Comparison of ENCODE assay signal across 16 cellular contexts in genomic region chr3:180959691-180960090, GRCh38. TPM values are rescaled to one million over a fixed set of nuclear protein-coding genes. Genes with fewer than 3 reads are reported as not detected.
A peak's percentile ranks its signal among the peaks of the same experiment; 100 is the strongest.
DNase-seq lines count a peak whose midpoint lies in the region; ATAC-seq and TF ChIP-seq lines count a peak whose summit lies in the region.
"Had no signal": no experiment of that assay in that cellular context is flagged by ENCODE, and none has a peak within 500 bp of the region (broad histone marks: within the 10 kb centered on the region; RNA-seq: fewer than 3 reads in every experiment).

No MANE protein-coding gene starts in this region.

- H3K27ac ChIP-seq in left lung = no peak overlapping the region
- no peak overlapping the region for H3K27ac ChIP-seq in esophagus squamous epithelium
- H3K27ac ChIP-seq: spleen had no signal

- TF ChIP-seq CTCF in left lung (IDR thresholded peaks at IDR 0.05) = no peak
- no peak for TF ChIP-seq CTCF in esophagus squamous epithelium (IDR thresholded peaks at IDR 0.05)

- H3K36me3 Mint-ChIP-seq in activated T-helper 1 cell treated with anti-CD3 and anti-CD28 coated beads, Interleukin-12 subunit alpha, Interleukin-12 subunit beta, Interleukin-2, Interleukin-4 antibody, amounts not matched to agents 30 ng/mL and 10 ng/mL and 1 ng/mL, durations not matched to agents 14 hours and 24 hours and 36 hours (ENCODE audit: low read depth) = peaks cover 52% of the 10 kb centered on the region

- WGBS in esophagus squamous epithelium, 2 donors = 71 to 85% methylated on average over 1 of the region's 1 CpG

- H3K36me3 ChIP-seq in left lung (peaks cover 0 to 90% of the 10 kb centered on the region in 2 donors), esophagus squamous epithelium (peaks cover 0 to 99% (median 13%) of the 10 kb centered on the region in 3 donors)

- intact Hi-C loops in activated T-helper 1 cell treated with anti-CD3 and anti-CD28 coated beads, Interleukin-12 subunit alpha, Interleukin-12 subunit beta, Interleukin-2, Interleukin-4 antibody, amounts not matched to agents 30 ng/mL and 10 ng/mL and 1 ng/mL, durations not matched to agents 14 hours and 24 hours and 36 hours (cut with micrococcal nuclease) = no loop called here
- intact Hi-C loops in left lung (cut with DNase I) (no loop called here), esophagus squamous epithelium (cut with DNase I) (no loop called here)

- in situ Hi-C loops in ACHN (cut with HindIII; ENCODE audit: low pct_ligation_motif_present, low pct_unique_long_range_greater_than_20kb, low sequenced_read_pairs) = no loop called here

- ATAC-seq in activated CD4-positive, CD25-positive, alpha-beta regulatory T cell treated with anti-CD3 and anti-CD28 coated beads, Interleukin-2, amount 50 U/mL, for 24 hours = peak; percentile 72 to 73
- peak; percentile 71 for ATAC-seq in GM18511 (IDR thresholded peaks at IDR 0.05; ENCODE audit: unreplicated experiment)
- ATAC-seq in HG02623 (IDR thresholded peaks at IDR 0.05; ENCODE audit: unreplicated experiment) = peak; percentile 50
- ATAC-seq in left lung = no peak
- ATAC-seq: Panc1 had no signal

- no peak overlapping the region for H3K4me3 Mint-ChIP-seq in activated T-helper 1 cell treated with anti-CD3 and anti-CD28 coated beads, Interleukin-12 subunit alpha, Interleukin-12 subunit beta, Interleukin-2, Interleukin-4 antibody, amounts not matched to agents 30 ng/mL and 10 ng/mL and 1 ng/mL, durations not matched to agents 14 hours and 24 hours and 36 hours

- no peak for DNase-seq in activated CD4-positive, CD25-positive, alpha-beta regulatory T cell treated with anti-CD3 and anti-CD28 coated beads, Interleukin-2, amount 50 U/mL, for 72 hours
- DNase-seq in activated T-helper 1 cell treated with anti-CD3 and anti-CD28 coated beads, Interleukin-12 subunit alpha, Interleukin-12 subunit beta, Interleukin-2, Interleukin-4 antibody, amounts not matched to agents 30 ng/mL and 10 ng/mL and 1 ng/mL, durations not matched to agents 14 hours and 24 hours and 36 hours (ENCODE audit: low spot score) = no peak
- DNase-seq in left lung = no peak
- DNase-seq in esophagus squamous epithelium (lab: John Stamatoyannopoulos, UW) = no peak
- DNase-seq in ACHN = no peak
- DNase-seq: 8988T; effector CD8-positive, alpha-beta T cell; NCI-H2081 treated with DMSO at 0.1 percent for 48 hours; NCI-H446 treated with DMSO at 0.1 percent for 48 hours; nucleus accumbens; spleen; stimulated activated CD4-positive, alpha-beta T cell treated with anti-CD3 and anti-CD28 coated beads, Interleukin-4, amount 100 ng/mL, for 4 hours had no signal

- H3K27me3 Mint-ChIP-seq in activated T-helper 1 cell treated with anti-CD3 and anti-CD28 coated beads, Interleukin-12 subunit alpha, Interleukin-12 subunit beta, Interleukin-2, Interleukin-4 antibody, amounts not matched to agents 30 ng/mL and 10 ng/mL and 1 ng/mL, durations not matched to agents 14 hours and 24 hours and 36 hours (ENCODE audit: insufficient read depth) = no peaks in the 10 kb centered on the region

- H3K9me3 Mint-ChIP-seq in activated T-helper 1 cell treated with anti-CD3 and anti-CD28 coated beads, Interleukin-12 subunit alpha, Interleukin-12 subunit beta, Interleukin-2, Interleukin-4 antibody, amounts not matched to agents 30 ng/mL and 10 ng/mL and 1 ng/mL, durations not matched to agents 14 hours and 24 hours and 36 hours = no peaks in the 10 kb centered on the region

- no peak overlapping the region for H3K4me3 ChIP-seq in left lung
- H3K4me3 ChIP-seq in esophagus squamous epithelium = no peak overlapping the region
- H3K4me3 ChIP-seq: spleen had no signal

- peak overlapping the region; percentile 15 for H3K27ac Mint-ChIP-seq in activated T-helper 1 cell treated with anti-CD3 and anti-CD28 coated beads, Interleukin-12 subunit alpha, Interleukin-12 subunit beta, Interleukin-2, Interleukin-4 antibody, amounts not matched to agents 30 ng/mL and 10 ng/mL and 1 ng/mL, durations not matched to agents 14 hours and 24 hours and 36 hours

- no peak for TF ChIP-seq POLR2A in esophagus squamous epithelium (IDR thresholded peaks at IDR 0.05)

- peaks cover 14% of the 10 kb centered on the region for H3K4me1 Mint-ChIP-seq in activated T-helper 1 cell treated with anti-CD3 and anti-CD28 coated beads, Interleukin-12 subunit alpha, Interleukin-12 subunit beta, Interleukin-2, Interleukin-4 antibody, amounts not matched to agents 30 ng/mL and 10 ng/mL and 1 ng/mL, durations not matched to agents 14 hours and 24 hours and 36 hours (ENCODE audit: low read depth)

- no peaks in the 10 kb centered on the region for H3K4me1 ChIP-seq in left lung
- no peaks in the 10 kb centered on the region for H3K4me1 ChIP-seq in esophagus squamous epithelium
- H3K4me1 ChIP-seq: spleen had no signal

- no peaks in the 10 kb centered on the region for H3K27me3 ChIP-seq in left lung
- H3K27me3 ChIP-seq in esophagus squamous epithelium = no peaks in the 10 kb centered on the region
- H3K27me3 ChIP-seq: spleen had no signal

- H3K9me3 ChIP-seq in left lung = no peaks in the 10 kb centered on the region
- H3K9me3 ChIP-seq in esophagus squamous epithelium = no peaks in the 10 kb centered on the region
- H3K9me3 ChIP-seq: spleen had no signal

RNA-seq across cellular contexts. Expression of gene DNAJC19, which starts 29.8 kb away (rescaled TPM):
- total RNA-seq in activated T-helper 1 cell treated with anti-CD3 and anti-CD28 coated beads, Interleukin-12 subunit alpha, Interleukin-12 subunit beta, Interleukin-2, Interleukin-4 antibody, amounts not matched to agents 30 ng/mL and 10 ng/mL and 1 ng/mL, durations not matched to agents 14 hours and 24 hours and 36 hours = 59.3 and 60.8 TPM in 2 replicates
- total RNA-seq in left lung (10 to 100 TPM; 31.2 to 38.3 TPM), esophagus squamous epithelium (10 to 100 TPM in 3 of 4 donors, 1 to 10 TPM in 1; 10.0 to 56.6 (median 28.8) TPM)

RNA-seq across cellular contexts. Expression of gene FXR1, which starts 47.2 kb away (rescaled TPM):
- total RNA-seq in activated T-helper 1 cell treated with anti-CD3 and anti-CD28 coated beads, Interleukin-12 subunit alpha, Interleukin-12 subunit beta, Interleukin-2, Interleukin-4 antibody, amounts not matched to agents 30 ng/mL and 10 ng/mL and 1 ng/mL, durations not matched to agents 14 hours and 24 hours and 36 hours = 140 and 141 TPM in 2 replicates
- total RNA-seq in left lung (100 to 1,000 TPM; 100 to 108 TPM), esophagus squamous epithelium (10 to 100 TPM; 39.6 to 99.2 (median 73.8) TPM)
